In the genomic region with DNA sequence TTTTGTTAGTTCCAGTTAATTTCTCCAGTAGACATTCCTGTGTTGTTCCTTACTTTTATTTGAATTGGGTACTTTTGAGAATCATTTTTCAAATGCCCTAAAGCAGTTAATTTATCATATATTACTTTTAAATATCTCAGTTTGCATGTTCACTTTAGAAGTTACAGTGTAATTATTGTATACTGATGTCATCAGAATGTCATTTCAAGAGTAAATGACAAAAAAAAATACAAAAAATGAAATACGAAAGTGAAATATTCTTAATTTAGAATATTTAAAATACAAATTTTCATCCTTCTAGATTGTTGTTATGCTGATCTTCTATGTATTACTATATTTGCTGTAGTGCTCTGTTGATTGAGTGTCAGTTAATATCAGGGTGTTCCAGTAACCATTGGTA, we compare ENCODE assay signal across 22 cellular contexts.
"Had no signal": no experiment of that assay in that cellular context is flagged by ENCODE, and none has a peak within 500 bp of the region (broad histone marks: within the 10 kb centered on the region; RNA-seq: fewer than 3 reads in every experiment).

No MANE protein-coding gene starts in this region.

- DNase-seq: KBM-7; MV-4-11; NCI-H1048; NCI-H1105; NCI-H1417; NCI-H1436 treated with DMSO at 0.1 percent for 48 hours; NCI-H1694 treated with DMSO at 0.1 percent for 48 hours; NCI-H1930; NCI-H2081 treated with DMSO at 0.1 percent for 48 hours; NCI-H2171; NCI-H226; NCI-H446; NCI-H510A; NCI-H524 treated with DMSO at 0.1 percent for 48 hours; NCI-H69; NCI-H774; NK-92 treated with Interleukin-12 subunit alpha and Interleukin-12 subunit beta, amount 100 ng/mL, for 24 hours; PC-3; SHP77 had no signal

- ATAC-seq: Panc1, PC-3, SK-N-SH treated with all-trans-retinoic acid at 6 μM for 48 hours had no signal

- H3K27ac ChIP-seq: RWPE1 had no signal
